ENCODE assay signal across 15 cellular contexts in the genomic region with DNA sequence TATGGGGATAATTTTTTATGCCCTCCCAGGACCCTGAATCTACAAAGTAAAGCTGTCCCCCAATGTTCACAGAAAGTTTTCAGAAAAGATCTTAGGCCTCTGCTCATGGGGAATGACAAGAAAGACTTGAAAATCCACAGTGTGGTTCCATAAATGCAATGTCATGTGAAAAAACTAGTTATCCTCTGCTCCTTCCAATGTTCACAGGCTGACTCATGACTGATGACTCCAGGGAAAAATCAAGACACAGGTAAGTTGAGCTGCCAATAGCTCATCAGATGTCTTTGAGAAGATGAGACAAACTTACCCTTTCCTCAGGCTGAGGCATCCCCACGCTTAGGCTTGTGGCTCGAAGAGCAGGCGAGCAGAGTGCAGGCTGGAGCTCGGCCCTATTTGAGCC. TPM values are rescaled to one million over a fixed set of nuclear protein-coding genes. Genes with fewer than 3 reads are reported as not detected.
DNase-seq lines count a peak whose midpoint lies in the region; ATAC-seq, FAIRE-seq and TF ChIP-seq lines count a peak whose summit lies in the region.
"Had no signal": no experiment of that assay in that cellular context is flagged by ENCODE, and none has a peak within 500 bp of the region (broad histone marks: within the 10 kb centered on the region; RNA-seq: fewer than 3 reads in every experiment).

No MANE protein-coding gene starts in this region.

- CTCF ChIA-PET in PC-9 (lab: Charles Lee): interaction anchor here (0.6 kb wide), 1 partner anchor 522 kb away, joined by 3 read pairs; no protein-coding TSS in a partner anchor

- no peaks in the 10 kb centered on the region for H3K9me2 ChIP-seq in PC-9 (ENCODE audit: insufficient read depth)

- intact Hi-C loops in PC-9 (cut with micrococcal nuclease; ENCODE audit: unreplicated experiment): no loop called here
- intact Hi-C loops in upper lobe of right lung (cut with DNase I): no loop called here
- intact Hi-C loops in sigmoid colon (cut with DNase I): no loop called here

- peaks cover 7% of the 10 kb centered on the region for H3K4me1 ChIP-seq in PC-9 (replicated peaks; ENCODE audit: insufficient read depth)
- H3K4me1 ChIP-seq in upper lobe of right lung: no peaks in the 10 kb centered on the region
- no peaks in the 10 kb centered on the region for H3K4me1 ChIP-seq in sigmoid colon
- H3K4me1 ChIP-seq: BLaER1, Caco-2 had no signal

- no peak for ATAC-seq in upper lobe of right lung
- ATAC-seq: GM23338 had no signal

- H3K4me2 ChIP-seq in PC-9: no peak overlapping the region
- H3K4me2 ChIP-seq: BLaER1, GM23338 had no signal

- TF ChIP-seq POLR2A in sigmoid colon (IDR thresholded peaks at IDR 0.05): no peak

- WGBS in sigmoid colon, 2 donors: 94 to 97% methylated on average over 4 of the region's 4 CpGs

- H4K20me1 ChIP-seq in PC-9 (ENCODE audit: insufficient read depth): no peaks in the 10 kb centered on the region
- H4K20me1 ChIP-seq: BLaER1 had no signal

- H3K36me3 ChIP-seq in PC-9 (ENCODE audit: low read depth): no peaks in the 10 kb centered on the region
- no peaks in the 10 kb centered on the region for H3K36me3 ChIP-seq in bronchial epithelial cell (ENCODE audit: control insufficient read depth, insufficient read depth, low read length)
- no peaks in the 10 kb centered on the region for H3K36me3 ChIP-seq in upper lobe of right lung
- no peaks in the 10 kb centered on the region for H3K36me3 ChIP-seq in sigmoid colon
- H3K36me3 ChIP-seq: BLaER1 had no signal

- H3K79me2 ChIP-seq in PC-9 (ENCODE audit: low read depth): no peaks in the 10 kb centered on the region

- no peak overlapping the region for H2AFZ ChIP-seq in PC-9
- H2AFZ ChIP-seq: GM23338 had no signal

- POLR2A ChIA-PET in PC-9 (lab: Charles Lee; ENCODE audit: unreplicated experiment): interaction anchor here (0.5 to 0.7 kb wide), 4 partner anchors 15 to 687 kb away, joined by 4 to 11 read pairs (median 8); partner anchors contain the start of gene BCLAF1

- TF ChIP-seq CTCF in PC-9 (conservative IDR thresholded peaks at IDR 0.05) (no peak), bronchial epithelial cell (IDR thresholded peaks at IDR 0.05; ENCODE audit: insufficient read depth, low read length, severe bottlenecking) (no peak), upper lobe of right lung (IDR thresholded peaks at IDR 0.05) (no peak), sigmoid colon (IDR thresholded peaks at IDR 0.05) (no peak)

- H3F3A ChIP-seq in PC-9 (ENCODE audit: insufficient read depth, low read depth): no peaks in the 10 kb centered on the region

- H3K27ac ChIP-seq in PC-9 (peak overlapping the region; percentile 27; the same call in 1 of the 2 replicates), upper lobe of right lung (no peak overlapping the region), sigmoid colon (no peak overlapping the region)
- H3K27ac ChIP-seq: BLaER1 had no signal

- BruUV-seq in PC-9 (replicated peaks; lab: Mats Ljungman, UMichigan): no TSS peak

- no peak for FAIRE-seq in bronchial epithelial cell (lab: Jason Lieb, UNC)
- FAIRE-seq: GM12892 had no signal

- DNase-seq in PC-9 (peak; percentile 5 to 72), bronchial epithelial cell (ENCODE audit: low read depth) (peak; percentile 76), kidney tubule cell (ENCODE audit: low spot score) (peak; percentile 46), upper lobe of right lung (no peak), sigmoid colon (no peak)
- no peak for DNase-seq in stimulated activated CD4-positive, alpha-beta T cell treated with anti-CD3 and anti-CD28 coated beads, Interleukin-4, amount 100 ng/mL, for 24 hours
- DNase-seq: AML-193; Caco-2; CD8-positive, alpha-beta memory T cell; DND-41; GDM1; H7 had no signal

- no peak for TF ChIP-seq EP300 in sigmoid colon (IDR thresholded peaks at IDR 0.05)

- H3K27me3 ChIP-seq in PC-9 (ENCODE audit: insufficient read depth, low read depth) (no peaks in the 10 kb centered on the region), bronchial epithelial cell (ENCODE audit: control insufficient read depth, insufficient read depth, low read length) (no peaks in the 10 kb centered on the region), upper lobe of right lung (no peaks in the 10 kb centered on the region), sigmoid colon (no peaks in the 10 kb centered on the region)
- H3K27me3 ChIP-seq: BLaER1 had no signal

- H3K9me3 ChIP-seq in PC-9 (ENCODE audit: insufficient read depth, low read depth) (peaks cover 10% of the 10 kb centered on the region; the same call in 1 of the 2 replicates), upper lobe of right lung (no peaks in the 10 kb centered on the region), sigmoid colon (no peaks in the 10 kb centered on the region)
- H3K9me3 ChIP-seq: BLaER1, Caco-2 had no signal

- H3K4me3 ChIP-seq in PC-9: no peak overlapping the region
- H3K4me3 ChIP-seq in bronchial epithelial cell (ENCODE audit: low read depth, low read length): no peak overlapping the region
- H3K4me3 ChIP-seq in upper lobe of right lung: no peak overlapping the region
- H3K4me3 ChIP-seq in sigmoid colon: no peak overlapping the region
- H3K4me3 ChIP-seq: BLaER1, GM23338 had no signal

RNA-seq across cellular contexts. Expression of gene BCLAF1, which starts 14.8 kb away (rescaled TPM):
- total RNA-seq in PC-9 (2021) (76.4 and 109 TPM in 2 replicates), bronchial epithelial cell (50.3 and 71.6 TPM in 2 replicates), upper lobe of right lung (122 TPM), sigmoid colon (100 to 1,000 TPM in 1 of 4 donors, 10 to 100 TPM in 3; 78.0 to 139 (median 91.2) TPM)
- 10 to 100 TPM; 17.6 to 34.0 (median 18.6) TPM for polyA plus RNA-seq in sigmoid colon

RNA-seq across cellular contexts. Expression of gene MTFR2, which starts 54.3 kb away (rescaled TPM):
- total RNA-seq in PC-9 (2021) (10.5 and 12.6 TPM in 2 replicates), bronchial epithelial cell (0.51 and 0.79 TPM in 2 replicates), upper lobe of right lung (1.4 TPM), sigmoid colon (1 to 10 TPM in 1 of 4 donors, under 1 TPM in 1, not detected in 2; 0.36 to 1.6 TPM)
- 1 to 10 TPM in 2 of 3 donors, under 1 TPM in 1; 0.60 to 6.1 (median 1.6) TPM for polyA plus RNA-seq in sigmoid colon

Comparison
In these comparisons a context has a peak if more than half of its experiments do, and no peak if none do; other contexts are left out.
1. DNase-seq: peak in PC-9 (2 of 2), bronchial epithelial cell (single experiment) and kidney tubule cell (single experiment); none in stimulated activated CD4-positive, alpha-beta T cell treated with anti-CD3 and anti-CD28 coated beads, Interleukin-4, amount 100 ng/mL, for 24 hours (single experiment), upper lobe of right lung (single experiment) and sigmoid colon (single experiment).